33 cellular contexts compared by ENCODE assay signal in the genomic region with DNA sequence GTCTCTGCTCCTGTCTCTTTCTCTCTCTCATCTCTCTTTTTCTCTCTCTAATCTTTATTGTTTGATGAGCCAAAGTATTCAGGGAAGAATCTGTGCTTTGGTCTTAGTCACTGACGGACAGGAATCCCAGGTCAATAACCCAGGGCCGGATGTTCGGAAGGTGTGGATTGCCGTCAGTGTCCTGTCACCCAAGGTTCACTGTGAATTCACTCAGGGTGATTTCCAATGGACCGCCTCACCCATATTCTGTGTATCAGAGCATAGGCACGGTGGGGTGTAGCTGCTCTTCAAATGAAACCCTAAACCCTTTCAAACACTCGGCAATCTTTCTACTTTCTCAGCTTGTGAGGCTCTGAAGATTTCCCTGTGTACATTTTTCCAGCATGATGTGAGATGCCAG.
"Had no signal": no experiment of that assay in that cellular context is flagged by ENCODE, and none has a peak within 500 bp of the region (broad histone marks: within the 10 kb centered on the region; RNA-seq: fewer than 3 reads in every experiment).

No MANE protein-coding gene starts in this region.

- H3K27me3 Mint-ChIP-seq: activated B cell treated with CpG ODN at 0.5 μM for 24 hours; activated CD8-positive, alpha-beta T cell treated with anti-CD3 and anti-CD28 coated beads for 36 hours; activated naive CD8-positive, alpha-beta T cell treated with anti-CD3 and anti-CD28 coated beads, Interleukin-2, amount 50 U/mL, for 24 hours; brain; effector memory CD8-positive, alpha-beta T cell had no signal

- DNase-seq: activated B cell treated with CpG ODN at 0.5 μM for 24 hours; activated CD4-positive, alpha-beta T cell treated with anti-CD3 and anti-CD28 coated beads for 48 hours; activated CD4-positive, alpha-beta T cell treated with anti-CD3 and anti-CD28 coated beads, Interleukin-2, amount 50 U/mL, for 1 hour; activated CD4-positive, alpha-beta T cell treated with anti-CD3 and anti-CD28 coated beads, Interleukin-2, amount 50 U/mL, for 48 hours; activated CD8-positive, alpha-beta memory T cell treated with anti-CD3 and anti-CD28 coated beads for 24 hours; activated CD8-positive, alpha-beta T cell treated with anti-CD3 and anti-CD28 coated beads for 36 hours; activated effector memory CD4-positive, alpha-beta T cell treated with anti-CD3 and anti-CD28 coated beads, Interleukin-2, amount 50 U/mL, for 16 hours; activated naive CD4-positive, alpha-beta T cell treated with anti-CD3 and anti-CD28 coated beads for 36 hours; activated naive CD8-positive, alpha-beta T cell treated with anti-CD3 and anti-CD28 coated beads for 36 hours; activated naive CD8-positive, alpha-beta T cell treated with anti-CD3 and anti-CD28 coated beads, Interleukin-2, amount 50 U/mL, for 24 hours; activated T-cell treated with anti-CD3 and anti-CD28 coated beads, Interleukin-2, amount 50 U/mL, for 4 hours; adrenal gland; amygdala; aorta; cortex of kidney; dermis blood vessel endothelial cell; effector CD4-positive, alpha-beta T cell; effector memory CD8-positive, alpha-beta T cell; foreskin fibroblast; head of caudate nucleus; T-helper 2 cell had no signal

- H3K36me3 ChIP-seq: adrenal gland, breast epithelium had no signal

- FAIRE-seq: colon, frontal cortex, TTC549 had no signal

- H3K9me3 ChIP-seq: adrenal gland had no signal

- ATAC-seq: activated CD4-positive, CD25-positive, alpha-beta regulatory T cell treated with anti-CD3 and anti-CD28 coated beads, Interleukin-2, amount 50 U/mL, for 24 hours; activated CD8-positive, alpha-beta T cell treated with anti-CD3 and anti-CD28 coated beads for 36 hours; activated naive CD8-positive, alpha-beta T cell treated with anti-CD3 and anti-CD28 coated beads, Interleukin-2, amount 50 U/mL, for 24 hours; activated T-cell treated with anti-CD3 and anti-CD28 coated beads, Interleukin-2, amount 50 U/mL, for 4 hours; effector memory CD8-positive, alpha-beta T cell; esophagus mucosa had no signal

- H3K9me3 Mint-ChIP-seq: activated T-helper 2 cell treated with anti-CD3 and anti-CD28 coated beads, Interferon-gamma antibody, Interleukin-2, Interleukin-4, amounts not matched to agents 10 μg/mL and 5 μg/mL and 100 μg/mL, durations not matched to agents 14 hours and 24 hours and 36 hours had no signal

- H3K4me3 Mint-ChIP-seq: activated B cell treated with CpG ODN at 0.5 μM for 24 hours; activated CD8-positive, alpha-beta T cell treated with anti-CD3 and anti-CD28 coated beads for 36 hours; activated naive CD4-positive, alpha-beta T cell treated with anti-CD3 and anti-CD28 coated beads for 36 hours; activated naive CD4-positive, alpha-beta T cell treated with anti-CD3 and anti-CD28 coated beads, Interleukin-2, amount 50 U/mL, for 24 hours; activated naive CD8-positive, alpha-beta T cell treated with anti-CD3 and anti-CD28 coated beads for 36 hours; activated naive CD8-positive, alpha-beta T cell treated with anti-CD3 and anti-CD28 coated beads, Interleukin-2, amount 50 U/mL, for 24 hours; activated T-cell treated with anti-CD3 and anti-CD28 coated beads, Interleukin-2, amount 50 U/mL, for 4 hours; brain; central memory CD8-positive, alpha-beta T cell; effector memory CD8-positive, alpha-beta T cell had no signal

- H3K4me1 ChIP-seq: adrenal gland, breast epithelium had no signal

- H3K4me3 ChIP-seq: adrenal gland, breast epithelium had no signal

- H3K36me3 Mint-ChIP-seq: activated naive CD8-positive, alpha-beta T cell treated with anti-CD3 and anti-CD28 coated beads for 36 hours had no signal

- H3K27ac Mint-ChIP-seq: activated B cell treated with CpG ODN at 0.5 μM for 24 hours; activated CD8-positive, alpha-beta T cell treated with anti-CD3 and anti-CD28 coated beads for 36 hours; activated naive CD4-positive, alpha-beta T cell treated with anti-CD3 and anti-CD28 coated beads for 36 hours; activated naive CD4-positive, alpha-beta T cell treated with anti-CD3 and anti-CD28 coated beads, Interleukin-2, amount 50 U/mL, for 24 hours; activated naive CD8-positive, alpha-beta T cell treated with anti-CD3 and anti-CD28 coated beads for 36 hours; activated naive CD8-positive, alpha-beta T cell treated with anti-CD3 and anti-CD28 coated beads, Interleukin-2, amount 50 U/mL, for 24 hours; activated T-helper 2 cell treated with anti-CD3 and anti-CD28 coated beads, Interferon-gamma antibody, Interleukin-2, Interleukin-4, amounts not matched to agents 10 μg/mL and 5 μg/mL and 100 μg/mL, durations not matched to agents 14 hours and 24 hours and 36 hours; effector memory CD8-positive, alpha-beta T cell had no signal

- H3K27ac ChIP-seq: adrenal gland, breast epithelium, epithelial cell of prostate, VCaP had no signal

- H3K4me1 Mint-ChIP-seq: activated B cell treated with CpG ODN at 0.5 μM for 24 hours; activated naive CD4-positive, alpha-beta T cell treated with anti-CD3 and anti-CD28 coated beads, Interleukin-2, amount 50 U/mL, for 24 hours; activated naive CD8-positive, alpha-beta T cell treated with anti-CD3 and anti-CD28 coated beads for 36 hours; activated naive CD8-positive, alpha-beta T cell treated with anti-CD3 and anti-CD28 coated beads, Interleukin-2, amount 50 U/mL, for 24 hours; central memory CD8-positive, alpha-beta T cell had no signal
